In genomic region chr2:138021154-138021553, GRCh38 we compare ENCODE assay signal across 9 cellular contexts.
"Had no signal": no experiment of that assay in that cellular context is flagged by ENCODE, and none has a peak within 500 bp of the region (broad histone marks: within the 10 kb centered on the region; RNA-seq: fewer than 3 reads in every experiment).

No MANE protein-coding gene starts in this region.

- H3K9ac ChIP-seq: GM23248 had no signal

- H3K9me3 ChIP-seq: HAP-1 had no signal

- H3K36me3 ChIP-seq: HAP-1 had no signal

- DNase-seq: GM23248, GOT3, H7, H9, HCEC 1CT, HFFc6 had no signal

- H3K4me2 ChIP-seq: GM23338 had no signal

- H2AFZ ChIP-seq: GM23248, GM23338 had no signal

- H3K27ac ChIP-seq: GM23248 had no signal

- ATAC-seq: HCT116 had no signal

- H3K4me3 ChIP-seq: GM23248, GM23338, HAP-1 had no signal
